ENCODE assay signal across 8 cellular contexts in genomic region chr17:7562208-7562605, GRCh38. TPM values are rescaled to one million over a fixed set of nuclear protein-coding genes. Genes with fewer than 3 reads are reported as not detected.
DNase-seq lines count a peak whose midpoint lies in the region; ATAC-seq and TF ChIP-seq lines count a peak whose summit lies in the region.

No MANE protein-coding gene starts in this region.

- peak; percentile 8 for ATAC-seq in HG02588 (IDR thresholded peaks at IDR 0.05; ENCODE audit: unreplicated experiment)
- ATAC-seq in activated naive CD4-positive, alpha-beta T cell treated with anti-CD3 and anti-CD28 coated beads, Interleukin-2, amount 50 U/mL, for 72 hours: no peak
- no peak for ATAC-seq in omental fat pad (ENCODE audit: low FRiP score)
- ATAC-seq in HG03196 (IDR thresholded peaks at IDR 0.05; ENCODE audit: unreplicated experiment): no peak

- peaks cover 2 to 43% (median 10%) of the 10 kb centered on the region in 3 donors for H3K36me3 ChIP-seq in tibial nerve

- intact Hi-C loops in CD14-positive monocyte (cut with micrococcal nuclease): loop anchor here (5.0 to 10.0 kb wide), 5 partner anchors 125 to 307 kb away; partner anchors contain the start of genes FGF11 (in 2 of the 2), TMEM102 (in 2 of the 2), CTDNEP1 (in 1 of the 2) and ELP5 (in 1 of the 2)

- H3K27ac Mint-ChIP-seq in CD14-positive monocyte: peak overlapping the region; percentile 53 to 93 (median 87)
- peak overlapping the region; percentile 89 to 95 for H3K27ac Mint-ChIP-seq in activated naive CD4-positive, alpha-beta T cell treated with anti-CD3 and anti-CD28 coated beads, Interleukin-2, amount 50 U/mL, for 72 hours

- 1% methylated on average over 16 to 28 of the region's 28 CpGs for WGBS in tibial nerve, 2 donors

- no peaks in the 10 kb centered on the region for H3K27me3 ChIP-seq in tibial nerve

- H3K27ac ChIP-seq in tibial nerve: peak overlapping the region; percentile 75 to 94 (median 92)

- DNase-seq in CD14-positive monocyte (ENCODE audit: low spot score) (no peak), kidney glomerular epithelial cell (lab: John Stamatoyannopoulos, UW) (peak; percentile 12), tibial nerve (ENCODE audit: low spot score in 2 of 2) (no peak), retina (no peak), omental fat pad (ENCODE audit: low spot score) (no peak)
- DNase-seq in activated naive CD4-positive, alpha-beta T cell treated with anti-CD3 and anti-CD28 coated beads, Interleukin-2, amount 50 U/mL, for 72 hours (ENCODE audit: low spot score in 2 of 2): no peak

- H3K9me3 ChIP-seq in tibial nerve: no peaks in the 10 kb centered on the region

- H3K27me3 Mint-ChIP-seq in CD14-positive monocyte (ENCODE audit: low read depth in 3 of 3): peaks cover 0 to 4% (median 2%) of the 10 kb centered on the region in 3 donors

- peak overlapping the region; percentile 71 to 88 (median 80) for H3K4me3 ChIP-seq in tibial nerve

- TF ChIP-seq POLR2A in tibial nerve (IDR thresholded peaks at IDR 0.05): no peak

- TF ChIP-seq CTCF in CD14-positive monocyte (IDR thresholded peaks at IDR 0.05): no peak
- TF ChIP-seq CTCF in tibial nerve (IDR thresholded peaks at IDR 0.05): no peak
- TF ChIP-seq CTCF in omental fat pad (IDR thresholded peaks at IDR 0.05): no peak

- H3K4me1 Mint-ChIP-seq in CD14-positive monocyte: peaks cover 45% of the 10 kb centered on the region

- peaks cover 0 to 74% (median 49%) of the 10 kb centered on the region in 4 donors for H3K4me1 ChIP-seq in tibial nerve

- peaks cover 42 to 68% of the 10 kb centered on the region in 2 donors for H3K36me3 Mint-ChIP-seq in CD14-positive monocyte
- H3K36me3 Mint-ChIP-seq in activated naive CD4-positive, alpha-beta T cell treated with anti-CD3 and anti-CD28 coated beads, Interleukin-2, amount 50 U/mL, for 72 hours: peaks cover 7 to 8% of the 10 kb centered on the region in 2 donors

- peaks cover 0 to 3% (median 0%) of the 10 kb centered on the region in 7 donors for H3K9me3 Mint-ChIP-seq in CD14-positive monocyte
- no peaks in the 10 kb centered on the region for H3K9me3 Mint-ChIP-seq in activated naive CD4-positive, alpha-beta T cell treated with anti-CD3 and anti-CD28 coated beads, Interleukin-2, amount 50 U/mL, for 72 hours

- no peak for TF ChIP-seq EP300 in tibial nerve (IDR thresholded peaks at IDR 0.05)

- peak overlapping the region; percentile 80 to 97 for H3K4me3 Mint-ChIP-seq in CD14-positive monocyte

RNA-seq across cellular contexts. Expression of gene SENP3, which starts 0.5 kb away (rescaled TPM):
- polyA plus RNA-seq in CD14-positive monocyte: 1 to 10 TPM; 2.9 to 5.6 TPM
- total RNA-seq in activated naive CD4-positive, alpha-beta T cell treated with anti-CD3 and anti-CD28 coated beads, Interleukin-2, amount 50 U/mL, for 72 hours: 10 to 100 TPM; 42.9 to 46.3 TPM
- total RNA-seq in tibial nerve (10 to 100 TPM; 54.3 to 75.4 (median 59.0) TPM), omental fat pad (10 to 100 TPM; 48.9 to 66.7 (median 59.0) TPM)

RNA-seq across cellular contexts. Expression of gene TNFSF13, which starts 3.7 kb away (rescaled TPM):
- polyA plus RNA-seq in CD14-positive monocyte: 100 to 1,000 TPM; 491 to 523 TPM
- 1 to 10 TPM; 4.6 to 6.0 TPM for total RNA-seq in activated naive CD4-positive, alpha-beta T cell treated with anti-CD3 and anti-CD28 coated beads, Interleukin-2, amount 50 U/mL, for 72 hours
- total RNA-seq in tibial nerve (10 to 100 TPM; 44.7 to 93.3 (median 64.7) TPM), omental fat pad (10 to 100 TPM; 24.5 to 70.9 (median 48.3) TPM)

RNA-seq across cellular contexts. Expression of gene TNFSF12, which starts 13.3 kb away (rescaled TPM):
- polyA plus RNA-seq in CD14-positive monocyte: 10 to 100 TPM; 37.7 to 50.2 TPM
- total RNA-seq in activated naive CD4-positive, alpha-beta T cell treated with anti-CD3 and anti-CD28 coated beads, Interleukin-2, amount 50 U/mL, for 72 hours: 10 to 100 TPM; 16.4 to 18.9 TPM
- 100 to 1,000 TPM in 2 of 4 donors, 10 to 100 TPM in 2; 59.4 to 109 (median 98.8) TPM for total RNA-seq in tibial nerve
- total RNA-seq in omental fat pad: 10 to 100 TPM; 29.2 to 64.5 (median 41.5) TPM

RNA-seq across cellular contexts. Expression of gene CD68, which starts 17.2 kb away (rescaled TPM):
- 100 to 1,000 TPM; 642 to 884 TPM for polyA plus RNA-seq in CD14-positive monocyte
- total RNA-seq in activated naive CD4-positive, alpha-beta T cell treated with anti-CD3 and anti-CD28 coated beads, Interleukin-2, amount 50 U/mL, for 72 hours: 10 to 100 TPM in 1 of 2 donors, 1 to 10 TPM in 1; 7.6 to 12.7 TPM
- total RNA-seq in tibial nerve (10 to 100 TPM; 19.3 to 65.7 (median 34.2) TPM), omental fat pad (100 to 1,000 TPM in 3 of 4 donors, 10 to 100 TPM in 1; 99.1 to 321 (median 191) TPM)

RNA-seq across cellular contexts. Expression of gene MPDU1, which starts 21.4 kb away (rescaled TPM):
- 100 to 1,000 TPM; 103 to 107 TPM for polyA plus RNA-seq in CD14-positive monocyte
- 10 to 100 TPM; 52.1 to 60.6 TPM for total RNA-seq in activated naive CD4-positive, alpha-beta T cell treated with anti-CD3 and anti-CD28 coated beads, Interleukin-2, amount 50 U/mL, for 72 hours
- total RNA-seq in tibial nerve (100 to 1,000 TPM in 1 of 4 donors, 10 to 100 TPM in 3; 58.3 to 102 (median 66.2) TPM), omental fat pad (100 to 1,000 TPM in 3 of 4 donors, 10 to 100 TPM in 1; 86.5 to 144 (median 122) TPM)
